In the genomic region with DNA sequence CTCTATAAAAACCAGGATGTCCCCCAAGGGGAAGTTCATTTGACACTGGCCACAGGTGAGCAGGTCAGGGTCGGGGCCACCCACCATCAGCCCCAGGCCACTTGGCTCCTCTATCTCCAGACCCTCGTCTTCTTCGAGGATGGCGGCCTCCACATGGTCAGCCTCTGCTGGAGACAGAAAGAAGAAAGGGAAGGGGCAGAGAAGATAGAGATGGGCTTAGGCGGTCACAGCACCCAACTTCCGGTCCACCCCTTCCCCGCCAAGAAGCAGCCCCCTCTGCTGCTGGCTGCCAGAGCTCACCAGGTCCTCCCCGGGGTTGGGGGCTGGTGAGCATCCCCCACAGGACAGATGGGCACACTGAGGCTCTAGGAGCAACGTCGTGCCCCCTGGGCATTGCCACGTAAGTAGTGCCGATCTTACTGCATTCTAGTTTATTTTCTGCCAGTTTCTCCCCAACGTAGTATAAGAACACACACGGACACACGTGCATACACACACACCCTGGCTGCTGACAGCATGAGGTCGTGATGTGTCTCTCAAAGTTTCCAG, we compare ENCODE assay signal across 13 cellular contexts. TPM values are rescaled to one million over a fixed set of nuclear protein-coding genes. Genes with fewer than 3 reads are reported as not detected.
DNase-seq lines count a peak whose midpoint lies in the region; ATAC-seq and TF ChIP-seq lines count a peak whose summit lies in the region.
"Had no signal": no experiment of that assay in that cellular context is flagged by ENCODE, and none has a peak within 500 bp of the region (broad histone marks: within the 10 kb centered on the region; RNA-seq: fewer than 3 reads in every experiment).

No MANE protein-coding gene starts in this region.

- no peaks in the 10 kb centered on the region for H3K9me2 ChIP-seq in PC-3 (replicated peaks; ENCODE audit: low read length)

- no peaks in the 10 kb centered on the region for H3F3A ChIP-seq in PC-3 (ENCODE audit: low read length, unreplicated experiment)

- no peak overlapping the region for H2AFZ ChIP-seq in PC-3 (ENCODE audit: low read length)

- no peaks in the 10 kb centered on the region for H3K79me2 ChIP-seq in PC-3 (ENCODE audit: low read length)

- H3K36me3 Mint-ChIP-seq in CD4-positive, CD25-positive, alpha-beta regulatory T cell: peaks cover 72% of the 10 kb centered on the region
- no peaks in the 10 kb centered on the region for H3K36me3 Mint-ChIP-seq in IgD-negative memory B cell
- peaks cover 85% of the 10 kb centered on the region for H3K36me3 Mint-ChIP-seq in activated naive CD4-positive, alpha-beta T cell treated with anti-CD3 and anti-CD28 coated beads, Interleukin-2, amount 10 ng/mL, durations not matched to agents 7 days and 5 days
- H3K36me3 Mint-ChIP-seq: memory B cell had no signal

- no peak overlapping the region for H3K9ac ChIP-seq in PC-3 (ENCODE audit: low read length)

- no TSS peak for BruUV-seq in PC-3 (replicated peaks; lab: Mats Ljungman, UMichigan)

- H4K20me1 ChIP-seq in PC-3 (ENCODE audit: low read length): no peaks in the 10 kb centered on the region

- peaks cover 44% of the 10 kb centered on the region for H3K36me3 ChIP-seq in CD4-positive, CD25-positive, alpha-beta regulatory T cell (ENCODE audit: control insufficient read depth, insufficient read depth, low read length)
- H3K36me3 ChIP-seq in PC-3 (ENCODE audit: low read depth, low read length): no peaks in the 10 kb centered on the region
- H3K36me3 ChIP-seq in right atrium auricular region: no peaks in the 10 kb centered on the region
- H3K36me3 ChIP-seq: thoracic aorta, WERI-Rb-1 had no signal

- H3K4me3 ChIP-seq in CD4-positive, CD25-positive, alpha-beta regulatory T cell (ENCODE audit: low read depth, low read length): peak overlapping the region; percentile 99
- H3K4me3 ChIP-seq in PC-3 (ENCODE audit: low read length): no peak overlapping the region
- H3K4me3 ChIP-seq in right atrium auricular region: no peak overlapping the region
- H3K4me3 ChIP-seq: thoracic aorta had no signal

- CTCF ChIA-PET in activated naive CD4-positive, alpha-beta T cell treated with anti-CD3 and anti-CD28 coated beads, Interleukin-2, amount 10 ng/mL, durations not matched to agents 7 days and 5 days (lab: Charles Lee): interaction anchor here (1.0 to 2.7 kb wide), 3 partner anchors 10 to 1533 kb away, joined by 3 to 5 read pairs (median 4); no protein-coding TSS in a partner anchor
- CTCF ChIA-PET in PC-3 (lab: Charles Lee): no interaction called here

- peak overlapping the region; percentile 94 to 99 (median 96) for H3K4me3 Mint-ChIP-seq in CD4-positive, CD25-positive, alpha-beta regulatory T cell
- H3K4me3 Mint-ChIP-seq in IgD-negative memory B cell: peak overlapping the region in 1 of 4 donors; percentile 21
- H3K4me3 Mint-ChIP-seq in activated naive CD4-positive, alpha-beta T cell treated with anti-CD3 and anti-CD28 coated beads, Interleukin-2, amount 10 ng/mL, durations not matched to agents 7 days and 5 days: peak overlapping the region; percentile 92
- H3K4me3 Mint-ChIP-seq: memory B cell had no signal

- H3K9me3 Mint-ChIP-seq in CD4-positive, CD25-positive, alpha-beta regulatory T cell: peaks cover 0 to 1% (median 0%) of the 10 kb centered on the region in 7 donors
- peaks cover 0 to 5% (median 0%) of the 10 kb centered on the region in 3 donors for H3K9me3 Mint-ChIP-seq in IgD-negative memory B cell
- H3K9me3 Mint-ChIP-seq in activated naive CD4-positive, alpha-beta T cell treated with anti-CD3 and anti-CD28 coated beads, Interleukin-2, amount 10 ng/mL, durations not matched to agents 7 days and 5 days: no peaks in the 10 kb centered on the region
- H3K9me3 Mint-ChIP-seq: memory B cell had no signal

- H3K27me3 ChIP-seq in CD4-positive, CD25-positive, alpha-beta regulatory T cell (ENCODE audit: control insufficient read depth, insufficient read depth, low read length): no peaks in the 10 kb centered on the region
- H3K27me3 ChIP-seq in PC-3 (ENCODE audit: low read length): peaks cover 100% of the 10 kb centered on the region
- H3K27me3 ChIP-seq in right atrium auricular region: no peaks in the 10 kb centered on the region

- H3K27me3 Mint-ChIP-seq in CD4-positive, CD25-positive, alpha-beta regulatory T cell: peaks cover 5% of the 10 kb centered on the region
- H3K27me3 Mint-ChIP-seq in IgD-negative memory B cell: peaks cover 33% of the 10 kb centered on the region
- H3K27me3 Mint-ChIP-seq in activated naive CD4-positive, alpha-beta T cell treated with anti-CD3 and anti-CD28 coated beads, Interleukin-2, amount 10 ng/mL, durations not matched to agents 7 days and 5 days: no peaks in the 10 kb centered on the region

- peak overlapping the region; percentile 99 for H3K27ac ChIP-seq in CD4-positive, CD25-positive, alpha-beta regulatory T cell (ENCODE audit: insufficient read depth, low read length, poor library complexity, severe bottlenecking)
- H3K27ac ChIP-seq in PC-3 (ENCODE audit: low read length) (no peak overlapping the region), right atrium auricular region (no peak overlapping the region)
- H3K27ac ChIP-seq: thoracic aorta, WERI-Rb-1 had no signal

- H3K4me1 ChIP-seq in CD4-positive, CD25-positive, alpha-beta regulatory T cell (ENCODE audit: control insufficient read depth, insufficient read depth, low read length, poor library complexity, severe bottlenecking): peaks cover 100% of the 10 kb centered on the region
- H3K4me1 ChIP-seq in PC-3 (ENCODE audit: insufficient read depth, low read length) (no peaks in the 10 kb centered on the region), right atrium auricular region (no peaks in the 10 kb centered on the region)

- ATAC-seq in CD4-positive, CD25-positive, alpha-beta regulatory T cell (ENCODE audit: low read depth in 2 of 2): no peak
- no peak for ATAC-seq in PC-3
- no peak for ATAC-seq in GM18858 (IDR thresholded peaks at IDR 0.05; ENCODE audit: unreplicated experiment)
- ATAC-seq: SK-N-SH treated with all-trans-retinoic acid at 6 μM for 48 hours had no signal

- H3K4me1 Mint-ChIP-seq in CD4-positive, CD25-positive, alpha-beta regulatory T cell: peaks cover 16 to 99% (median 72%) of the 10 kb centered on the region in 4 donors
- peaks cover 0 to 3% (median 2%) of the 10 kb centered on the region in 3 donors for H3K4me1 Mint-ChIP-seq in IgD-negative memory B cell
- peaks cover 98% of the 10 kb centered on the region for H3K4me1 Mint-ChIP-seq in activated naive CD4-positive, alpha-beta T cell treated with anti-CD3 and anti-CD28 coated beads, Interleukin-2, amount 10 ng/mL, durations not matched to agents 7 days and 5 days
- H3K4me1 Mint-ChIP-seq: memory B cell had no signal

- DNase-seq in CD4-positive, CD25-positive, alpha-beta regulatory T cell: peak in 2 of 3 donors; percentile 46 to 61
- DNase-seq in activated naive CD4-positive, alpha-beta T cell treated with anti-CD3 and anti-CD28 coated beads, Interleukin-2, amount 10 ng/mL, durations not matched to agents 7 days and 5 days: peak; percentile 54
- DNase-seq in mesenteric fat pad (ENCODE audit: low spot score) (peak; percentile 75), PC-3 (no peak), DMS153 (lab: John Stamatoyannopoulos, UW) (no peak), right atrium auricular region (ENCODE audit: low spot score) (no peak)
- DNase-seq: activated gamma-delta T cell treated with Interleukin-2 at 50 U/mL for 16 hours, WERI-Rb-1 had no signal

- peak overlapping the region; percentile 100 for H3K27ac Mint-ChIP-seq in CD4-positive, CD25-positive, alpha-beta regulatory T cell
- H3K27ac Mint-ChIP-seq in IgD-negative memory B cell: peak overlapping the region in 2 of 3 donors; percentile 31 to 78
- H3K27ac Mint-ChIP-seq in activated naive CD4-positive, alpha-beta T cell treated with anti-CD3 and anti-CD28 coated beads, Interleukin-2, amount 10 ng/mL, durations not matched to agents 7 days and 5 days: peak overlapping the region; percentile 100
- H3K27ac Mint-ChIP-seq: memory B cell had no signal

- H3K9me3 ChIP-seq in CD4-positive, CD25-positive, alpha-beta regulatory T cell (ENCODE audit: control insufficient read depth in 2 of 2, low read length in 2 of 2): no peaks in the 10 kb centered on the region
- no peaks in the 10 kb centered on the region for H3K9me3 ChIP-seq in PC-3 (ENCODE audit: low read length)
- H3K9me3 ChIP-seq in right atrium auricular region: no peaks in the 10 kb centered on the region
- H3K9me3 ChIP-seq: thoracic aorta had no signal

- POLR2A ChIA-PET in PC-3 (lab: Charles Lee; ENCODE audit: unreplicated experiment): no interaction called here

- TF ChIP-seq CTCF in PC-3 (conservative IDR thresholded peaks at IDR 0.05; ENCODE audit: low read depth, low read length): no peak
- TF ChIP-seq CTCF in right atrium auricular region (IDR thresholded peaks at IDR 0.05): no peak

- H3K4me2 ChIP-seq in PC-3 (ENCODE audit: low read length): no peak overlapping the region

- intact Hi-C loops in PC-3 (cut with micrococcal nuclease): no loop called here

RNA-seq across cellular contexts. Expression of gene BCL11B, which starts 14.2 kb away (rescaled TPM):
- 210 TPM for total RNA-seq in CD4-positive, CD25-positive, alpha-beta regulatory T cell
- polyA plus RNA-seq in CD4-positive, CD25-positive, alpha-beta regulatory T cell: 1 to 10 TPM; 5.3 to 5.7 (median 5.4) TPM
- 0.38 TPM for polyA plus RNA-seq in IgD-negative memory B cell
- total RNA-seq in mesenteric fat pad: 0.67 TPM
- total RNA-seq in PC-3 (2014; rRNA removed): 0.73 and 1.7 TPM in 2 replicates
- total RNA-seq in right atrium auricular region: under 1 TPM; 0.19 to 0.43 TPM

Comparison
In these comparisons a context has a peak if more than half of its experiments do, and no peak if none do; other contexts are left out.
1. DNase-seq: peak in CD4-positive, CD25-positive, alpha-beta regulatory T cell (2 of 3), activated naive CD4-positive, alpha-beta T cell treated with anti-CD3 and anti-CD28 coated beads, Interleukin-2, amount 10 ng/mL, durations not matched to agents 7 days and 5 days (single experiment) and mesenteric fat pad (single experiment); none in PC-3 (single experiment), DMS153 (single experiment) and right atrium auricular region (single experiment).
2. RNA of gene BCL11B, which starts 14.2 kb away (total RNA-seq): 210 TPM in CD4-positive, CD25-positive, alpha-beta regulatory T cell (single experiment); 0.73 to 1.7 TPM in PC-3, 0.67 TPM in mesenteric fat pad (single experiment) and 0.19 to 0.43 TPM in right atrium auricular region; every median in the first group is over 10 times any median in the second.
3. Peak in every context shown above with its lines, with median percentiles within 50 percentile points of each other: H3K27ac Mint-ChIP-seq.